ENCODE assay signal across 8 cellular contexts in genomic region chr10:62373995-62374861, GRCh38. TPM values are rescaled to one million over a fixed set of nuclear protein-coding genes. Genes with fewer than 3 reads are reported as not detected.
DNase-seq lines count a peak whose midpoint lies in the region; ATAC-seq, FAIRE-seq and TF ChIP-seq lines count a peak whose summit lies in the region.

Gene ZNF365 (plus strand): TSS chr10:62374369. CDS start chr10:62376194, 1,825 bp downstream.

- peaks cover 7% of the 10 kb centered on the region; the same call in 1 of the 2 replicates for H3K23me2 ChIP-seq in H1 (ENCODE audit: low read depth, low read length)

- H3K27me3 Mint-ChIP-seq in IgD-negative memory B cell: peaks cover 26% of the 10 kb centered on the region
- peaks cover 15% of the 10 kb centered on the region for H3K27me3 Mint-ChIP-seq in activated CD4-positive, alpha-beta memory T cell treated with anti-CD3 and anti-CD28 coated beads for 36 hours

- 1% methylated on average over 71 of the region's 73 CpGs; no CpG with 5 or more reads in 1 of the 2 experiments for WGBS in H1 (ENCODE audit: extremely low coverage in 1 of 2, insufficient coverage in 1 of 2, insufficient read length in 1 of 2, insufficient replicate concordance in 2 of 2, low coverage in 1 of 2, low lambda C conversion rate in 2 of 2, missing lambda C conversion rate in 1 of 2), 2 experiments
- no CpG with 5 or more reads among the region's 73 CpGs for WGBS in mesendoderm (ENCODE audit: extremely low coverage, insufficient coverage, low lambda C conversion rate)

- H2AFZ ChIP-seq in H1 (ENCODE audit: low read length): peak within 1 kb of the TSS; percentile 99

- H3K27me3 ChIP-seq in H1 (replicated peaks in 1 of 4; ENCODE audit: control insufficient read depth in 3 of 4, extremely low read depth in 1 of 4, insufficient read depth in 3 of 4, low read length in 3 of 4) (peaks cover 1 to 16% (median 15%) of the 10 kb centered on the region in 4 experiments; a peak in 6 of 7 replicates), mesendoderm (ENCODE audit: insufficient read depth, low read length, poor library complexity) (peaks cover 7% of the 10 kb centered on the region)

- no peak within 1 kb of the TSS for H4K91ac ChIP-seq in H1 (replicated peaks; ENCODE audit: insufficient read length, low read length)

- FAIRE-seq in H1 (lab: Jason Lieb, UNC): no peak

- no peak within 1 kb of the TSS for H2BK120ac ChIP-seq in H1 (replicated peaks; ENCODE audit: low read depth, low read length)
- H2BK120ac ChIP-seq in mesendoderm (ENCODE audit: low read depth, low read length): no peak within 1 kb of the TSS

- DNase-seq in COLO668 (lab: John Stamatoyannopoulos, UW; ENCODE audit: unreplicated experiment): peak; percentile 66
- peak; percentile 69 for DNase-seq in activated CD4-positive, alpha-beta memory T cell treated with anti-CD3 and anti-CD28 coated beads for 36 hours
- DNase-seq in H1 (ENCODE audit: low read depth in 1 of 2, low spot score in 2 of 2): peak in 1 of 2 experiments; percentile 71
- peak; percentile 67 for DNase-seq in mesendoderm
- DNase-seq in stimulated activated effector memory CD8-positive, alpha-beta T cell treated with anti-CD3 and anti-CD28 coated beads, Interleukin-12 subunit alpha, Interleukin-12 subunit beta, amount 100 ng/mL, for 72 hours (ENCODE audit: low spot score in 2 of 2): peak; percentile 44 to 57
- no peak for DNase-seq in superior temporal gyrus (ENCODE audit: extremely low spot score)
- no peak for DNase-seq in AML-193 (lab: John Stamatoyannopoulos, UW)

- H3K27ac ChIP-seq in H1 (ENCODE audit: low read depth, low read length): no peak within 1 kb of the TSS
- H3K27ac ChIP-seq in mesendoderm (ENCODE audit: low read depth, low read length): no peak within 1 kb of the TSS

- no peaks in the 10 kb centered on the region for H3K9me3 Mint-ChIP-seq in IgD-negative memory B cell
- no peaks in the 10 kb centered on the region for H3K9me3 Mint-ChIP-seq in activated CD4-positive, alpha-beta memory T cell treated with anti-CD3 and anti-CD28 coated beads for 36 hours
- no peaks in the 10 kb centered on the region for H3K9me3 Mint-ChIP-seq in stimulated activated effector memory CD8-positive, alpha-beta T cell treated with anti-CD3 and anti-CD28 coated beads, Interleukin-12 subunit alpha, Interleukin-12 subunit beta, amount 100 ng/mL, for 72 hours

- no peak within 1 kb of the TSS for H2BK15ac ChIP-seq in H1 (ENCODE audit: low read length)
- H2BK15ac ChIP-seq in mesendoderm (replicated peaks; ENCODE audit: low read depth): no peak within 1 kb of the TSS

- H3K9ac ChIP-seq in H1 (replicated peaks in 1 of 4; ENCODE audit: extremely low read depth in 1 of 4, low read depth in 3 of 4, low read length in 3 of 4) (peak within 1 kb of the TSS in 3 of 4 experiments; percentile 8 to 27 (median 19); a peak in 4 of 7 replicates), mesendoderm (ENCODE audit: low read length) (peak within 1 kb of the TSS; percentile 19)

- peaks cover 0 to 3% (median 1%) of the 10 kb centered on the region in 4 experiments; a peak in 2 of 7 replicates for H3K4me1 ChIP-seq in H1 (replicated peaks in 1 of 4; ENCODE audit: control insufficient read depth in 3 of 4, insufficient read depth in 4 of 4, low read length in 3 of 4)
- no peaks in the 10 kb centered on the region for H3K4me1 ChIP-seq in mesendoderm (ENCODE audit: control insufficient read depth, low read depth, low read length)

- POLR2A ChIA-PET in activated CD4-positive, alpha-beta memory T cell treated with anti-CD3 and anti-CD28 coated beads for 36 hours (lab: Charles Lee): interaction anchor here (1.3 kb wide), 1 partner anchor 10 kb away, joined by 3 read pairs; no protein-coding TSS in a partner anchor
- POLR2A ChIA-PET in H1 (lab: Charles Lee; ENCODE audit: partially characterized antibody): no interaction called here

- H2BK5ac ChIP-seq in H1 (ENCODE audit: low read depth, low read length) (no peak within 1 kb of the TSS), mesendoderm (ENCODE audit: low read length) (no peak within 1 kb of the TSS)

- H4K5ac ChIP-seq in H1 (ENCODE audit: insufficient read length, low read depth, low read length) (no peak within 1 kb of the TSS), mesendoderm (ENCODE audit: low read length) (no peak within 1 kb of the TSS)

- no peak within 1 kb of the TSS for H3K14ac ChIP-seq in H1 (ENCODE audit: insufficient read length)

- peak within 1 kb of the TSS; percentile 63 to 93 (median 70) for H3K4me3 ChIP-seq in H1 (ENCODE audit: extremely low read depth in 1 of 4, insufficient read depth in 2 of 4, low read depth in 3 of 4, low read length in 4 of 4)
- H3K4me3 ChIP-seq in mesendoderm (ENCODE audit: low read length): peak within 1 kb of the TSS; percentile 38

- H2BK12ac ChIP-seq in H1 (ENCODE audit: low read depth, low read length): no peak within 1 kb of the TSS

- no peaks in the 10 kb centered on the region for H3K36me3 ChIP-seq in H1 (ENCODE audit: control insufficient read depth in 2 of 4, insufficient read depth in 4 of 4, low read length in 3 of 4)
- H3K36me3 ChIP-seq in mesendoderm (ENCODE audit: control insufficient read depth, insufficient read depth, low read length): no peaks in the 10 kb centered on the region

- no peaks in the 10 kb centered on the region for H3K36me3 Mint-ChIP-seq in IgD-negative memory B cell
- no peaks in the 10 kb centered on the region for H3K36me3 Mint-ChIP-seq in activated CD4-positive, alpha-beta memory T cell treated with anti-CD3 and anti-CD28 coated beads for 36 hours
- H3K36me3 Mint-ChIP-seq in stimulated activated effector memory CD8-positive, alpha-beta T cell treated with anti-CD3 and anti-CD28 coated beads, Interleukin-12 subunit alpha, Interleukin-12 subunit beta, amount 100 ng/mL, for 72 hours: no peaks in the 10 kb centered on the region

- CTCF ChIA-PET in activated CD4-positive, alpha-beta memory T cell treated with anti-CD3 and anti-CD28 coated beads for 36 hours (lab: Charles Lee): no interaction called here
- CTCF ChIA-PET in H1 (lab: Charles Lee; ENCODE audit: partially characterized antibody): interaction anchor here (1.4 kb wide), 1 partner anchor 478 kb away, joined by 4 read pairs; no protein-coding TSS in a partner anchor

- no peak for TF ChIP-seq CTCF in H1 (IDR thresholded peaks at IDR 0.05; ENCODE audit: control extremely low read depth in 1 of 3, insufficient read depth in 1 of 3, low read depth in 1 of 3, low read length in 3 of 3)

- H3K4me1 Mint-ChIP-seq in IgD-negative memory B cell: peaks cover 7 to 10% (median 8%) of the 10 kb centered on the region in 3 donors
- H3K4me1 Mint-ChIP-seq in activated CD4-positive, alpha-beta memory T cell treated with anti-CD3 and anti-CD28 coated beads for 36 hours (ENCODE audit: low read depth): peaks cover 15% of the 10 kb centered on the region
- peaks cover 11% of the 10 kb centered on the region for H3K4me1 Mint-ChIP-seq in stimulated activated effector memory CD8-positive, alpha-beta T cell treated with anti-CD3 and anti-CD28 coated beads, Interleukin-12 subunit alpha, Interleukin-12 subunit beta, amount 100 ng/mL, for 72 hours

- H3K4ac ChIP-seq in H1 (replicated peaks; ENCODE audit: insufficient read length, low read depth, low read length): no peak within 1 kb of the TSS
- H3K4ac ChIP-seq in mesendoderm (ENCODE audit: low read depth, low read length): no peak within 1 kb of the TSS

- H3K4me2 ChIP-seq in H1 (ENCODE audit: insufficient read depth in 1 of 2, low read depth in 2 of 2, low read length in 2 of 2): peak within 1 kb of the TSS; percentile 85 to 89
- H3K4me2 ChIP-seq in mesendoderm (ENCODE audit: low read length): peak within 1 kb of the TSS; percentile 10

- H2AK5ac ChIP-seq in H1 (ENCODE audit: low read depth, low read length): no peak within 1 kb of the TSS
- H2AK5ac ChIP-seq in mesendoderm (ENCODE audit: low read length): no peak within 1 kb of the TSS

- H3K23ac ChIP-seq in H1 (ENCODE audit: insufficient read length) (no peak within 1 kb of the TSS), mesendoderm (ENCODE audit: low read length) (no peak within 1 kb of the TSS)

- H3K79me2 ChIP-seq in H1 (ENCODE audit: control insufficient read depth in 1 of 2, insufficient read depth in 2 of 2, low read length in 2 of 2) (no peaks in the 10 kb centered on the region), mesendoderm (ENCODE audit: control insufficient read depth, insufficient read depth, low read length) (no peaks in the 10 kb centered on the region)

- H3K56ac ChIP-seq in H1 (replicated peaks; ENCODE audit: insufficient read length, low read depth, low read length) (peak within 1 kb of the TSS; percentile 19), mesendoderm (ENCODE audit: low read length) (peak within 1 kb of the TSS; percentile 60)

- H4K20me1 ChIP-seq in H1 (replicated peaks in 1 of 2; ENCODE audit: control insufficient read depth in 1 of 2, insufficient read depth in 2 of 2, low read length in 2 of 2): no peaks in the 10 kb centered on the region

- peak; percentile 89 for ATAC-seq in stimulated activated effector memory CD8-positive, alpha-beta T cell treated with anti-CD3 and anti-CD28 coated beads, Interleukin-12 subunit alpha, Interleukin-12 subunit beta, amount 100 ng/mL, for 72 hours

- no peaks in the 10 kb centered on the region for H3K79me1 ChIP-seq in H1 (ENCODE audit: low read depth, low read length)
- no peaks in the 10 kb centered on the region for H3K79me1 ChIP-seq in mesendoderm (ENCODE audit: low read length)

- H3K4me3 Mint-ChIP-seq in IgD-negative memory B cell: peak within 1 kb of the TSS; percentile 75 to 91 (median 86)
- peak within 1 kb of the TSS; percentile 75 for H3K4me3 Mint-ChIP-seq in activated CD4-positive, alpha-beta memory T cell treated with anti-CD3 and anti-CD28 coated beads for 36 hours
- H3K4me3 Mint-ChIP-seq in stimulated activated effector memory CD8-positive, alpha-beta T cell treated with anti-CD3 and anti-CD28 coated beads, Interleukin-12 subunit alpha, Interleukin-12 subunit beta, amount 100 ng/mL, for 72 hours: peak within 1 kb of the TSS; percentile 74

- no peak within 1 kb of the TSS for H2BK20ac ChIP-seq in H1 (ENCODE audit: low read length)

- H4K8ac ChIP-seq in H1 (ENCODE audit: extremely low read depth, insufficient read depth, low read length): peak within 1 kb of the TSS; percentile 4; the same call in 1 of the 2 replicates
- no peak within 1 kb of the TSS for H4K8ac ChIP-seq in mesendoderm (ENCODE audit: low read depth, low read length)

- peak within 1 kb of the TSS in 1 of 3 donors; percentile 59 for H3K27ac Mint-ChIP-seq in IgD-negative memory B cell
- peak within 1 kb of the TSS; percentile 49 for H3K27ac Mint-ChIP-seq in activated CD4-positive, alpha-beta memory T cell treated with anti-CD3 and anti-CD28 coated beads for 36 hours
- no peak within 1 kb of the TSS for H3K27ac Mint-ChIP-seq in stimulated activated effector memory CD8-positive, alpha-beta T cell treated with anti-CD3 and anti-CD28 coated beads, Interleukin-12 subunit alpha, Interleukin-12 subunit beta, amount 100 ng/mL, for 72 hours

- H3K18ac ChIP-seq in H1 (ENCODE audit: extremely low read depth, low read length) (no peak within 1 kb of the TSS; the same call in 1 of the 2 replicates), mesendoderm (ENCODE audit: low read length) (no peak within 1 kb of the TSS)

- intact Hi-C loops in activated CD4-positive, alpha-beta memory T cell treated with anti-CD3 and anti-CD28 coated beads for 36 hours (cut with micrococcal nuclease): loop anchor here (2.0 kb wide), 1 partner anchor 105 kb away; the partner anchor contains the start of gene RTKN2

- TF ChIP-seq EP300 in H1 (IDR thresholded peaks at IDR 0.05; ENCODE audit: borderline replicate concordance in 1 of 2, low read depth in 2 of 2, low read length in 2 of 2): no peak

- H3K9me3 ChIP-seq in H1 (ENCODE audit: insufficient read depth in 2 of 2, low read depth in 1 of 2, low read length in 1 of 2): peaks cover 0 to 2% of the 10 kb centered on the region in 2 experiments; a peak in 1 of 4 replicates

- no peak for TF ChIP-seq POLR2A in H1 (IDR thresholded peaks at IDR 0.05; ENCODE audit: control extremely low read depth in 1 of 2, low read depth in 2 of 2, low read length in 2 of 2)

- no peak for TF ChIP-seq RAD21 in H1 (IDR thresholded peaks at IDR 0.05 in 1 of 2, conservative IDR thresholded peaks at IDR 0.05 in 1 of 2; ENCODE audit: low read depth in 2 of 2, low read length in 2 of 2)

RNA-seq across cellular contexts. Expression of gene ZNF365, which starts in this region (rescaled TPM):
- polyA plus RNA-seq in IgD-negative memory B cell (not detected), H1 (2011; rRNA removed) (0.24 and 0.41 TPM in 2 replicates)
- 1 to 10 TPM; 1.2 to 1.4 TPM for total RNA-seq in activated CD4-positive, alpha-beta memory T cell treated with anti-CD3 and anti-CD28 coated beads for 36 hours
- 0.42 and 0.43 TPM in 2 replicates for total RNA-seq in H1 (2021; fragmentation: NEBNext Ultra II Directional; extraction: Animal tissue kit (Norgen Biotek cat#: 25700))
- 0.35 TPM for polyA plus RNA-seq in H1 (2011; cell fraction: cytosol; rRNA removed)
- 0.17 TPM for polyA plus RNA-seq in H1 (2011; cell fraction: nucleus; rRNA removed)
- polyA plus RNA-seq in H1 (2012, experiment 1 of 2): 0.10 to 0.39 TPM (median 0.25 TPM) in 4 replicates
- 0.05 TPM for polyA plus RNA-seq in H1 (2012, experiment 2 of 2)
- 0.18 TPM for polyA plus RNA-seq in H1 (2013, experiment 1 of 2)
- 0.26 TPM for polyA plus RNA-seq in H1 (2013, experiment 2 of 2)
- 0.98 and 1.00 TPM in 2 replicates for polyA minus RNA-seq in H1 (2011; rRNA and poly(A)+ RNA removed)
- 0.44 TPM for polyA minus RNA-seq in H1 (2011; cell fraction: cytosol; rRNA and poly(A)+ RNA removed)
- 0.40 TPM for polyA minus RNA-seq in H1 (2011; cell fraction: nucleus; rRNA and poly(A)+ RNA removed)
- polyA plus RNA-seq in mesendoderm (2013, experiment 1 of 2): 0.21 TPM
- polyA plus RNA-seq in mesendoderm (2013, experiment 2 of 2): 0.20 TPM

Comparison
In these comparisons a context has a peak if more than half of its experiments do, and no peak if none do; other contexts are left out.
1. DNase-seq: peak in COLO668 (single experiment), activated CD4-positive, alpha-beta memory T cell treated with anti-CD3 and anti-CD28 coated beads for 36 hours (single experiment), mesendoderm (single experiment) and stimulated activated effector memory CD8-positive, alpha-beta T cell treated with anti-CD3 and anti-CD28 coated beads, Interleukin-12 subunit alpha, Interleukin-12 subunit beta, amount 100 ng/mL, for 72 hours (2 of 2); none in superior temporal gyrus (single experiment) and AML-193 (0 of 2).
2. Peak in every context shown above with its lines, with median percentiles within 50 percentile points of each other: H3K4me3 Mint-ChIP-seq.